ENCODE assay signal across 17 cellular contexts in the genomic region with DNA sequence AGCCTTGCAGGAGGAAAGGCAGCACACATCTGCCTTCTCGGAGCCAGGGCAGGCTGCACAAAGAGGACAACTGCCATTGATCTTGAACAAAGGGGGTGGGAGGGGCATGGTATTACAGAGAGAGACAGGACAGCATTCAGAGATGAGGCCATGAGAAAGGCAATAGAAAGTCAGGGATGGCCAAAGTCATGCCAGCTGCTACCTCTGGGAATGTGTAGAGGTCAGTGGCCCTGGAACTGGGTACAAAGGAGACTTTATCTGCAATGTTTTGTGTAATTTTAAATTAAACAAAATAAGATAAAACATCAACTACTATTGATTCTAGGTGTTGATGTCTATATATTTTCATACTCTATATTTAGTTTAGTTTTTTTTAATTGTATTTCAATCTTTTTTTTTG. TPM values are rescaled to one million over a fixed set of nuclear protein-coding genes. Genes with fewer than 3 reads are reported as not detected.
DNase-seq lines count a peak whose midpoint lies in the region; ATAC-seq and TF ChIP-seq lines count a peak whose summit lies in the region.
"Had no signal": no experiment of that assay in that cellular context is flagged by ENCODE, and none has a peak within 500 bp of the region (broad histone marks: within the 10 kb centered on the region; RNA-seq: fewer than 3 reads in every experiment).

No MANE protein-coding gene starts in this region.

- H4K8ac ChIP-seq in neuronal stem cell (ENCODE audit: low read depth, low read length), result no peak overlapping the region

- no peak overlapping the region for H3K4me3 Mint-ChIP-seq in GM23338

- no peak overlapping the region for H3K4ac ChIP-seq in neuronal stem cell (ENCODE audit: low read length)

- no peaks in the 10 kb centered on the region for H3K9me2 ChIP-seq in GM23338 (ENCODE audit: insufficient read depth)

- no peaks in the 10 kb centered on the region for H3F3A ChIP-seq in GM23338 (replicated peaks; ENCODE audit: low read depth)

- H3K4me2 ChIP-seq in GM23338 (no peak overlapping the region), neuronal stem cell (ENCODE audit: insufficient read depth, low read length, poor library complexity, severe bottlenecking) (no peak overlapping the region)
- H3K4me2 ChIP-seq: A549, BLaER1 had no signal

- no peaks in the 10 kb centered on the region; the same call in 2 of the 3 replicates for H3K9me3 Mint-ChIP-seq in GM23338

- H3K9me3 ChIP-seq in right lobe of liver (no peaks in the 10 kb centered on the region), neuronal stem cell (replicated peaks in 1 of 2; ENCODE audit: control insufficient read depth in 2 of 2, insufficient read depth in 1 of 2, low read depth in 1 of 2, low read length in 2 of 2) (no peaks in the 10 kb centered on the region)
- H3K9me3 ChIP-seq: A549, BLaER1, SJCRH30 had no signal

- H3K36me3 ChIP-seq in GM23338 (ENCODE audit: insufficient read depth) (no peaks in the 10 kb centered on the region), right lobe of liver (no peaks in the 10 kb centered on the region), neuronal stem cell (replicated peaks in 1 of 2; ENCODE audit: control insufficient read depth in 2 of 2, insufficient read depth in 2 of 2, low read length in 2 of 2) (no peaks in the 10 kb centered on the region)
- H3K36me3 ChIP-seq: BLaER1, SJCRH30 had no signal

- H3K27me3 ChIP-seq in GM23338 (ENCODE audit: insufficient read depth) (no peaks in the 10 kb centered on the region), right lobe of liver (no peaks in the 10 kb centered on the region), neuronal stem cell (ENCODE audit: control insufficient read depth in 3 of 3, insufficient read depth in 3 of 3, low read depth in 1 of 3, low read length in 3 of 3) (no peaks in the 10 kb centered on the region)
- H3K27me3 ChIP-seq: BLaER1, SJCRH30 had no signal

- H3K4me1 ChIP-seq in GM23338 (ENCODE audit: insufficient read depth) (peaks cover 40% of the 10 kb centered on the region), right lobe of liver (peaks cover 0 to 9% (median 0%) of the 10 kb centered on the region in 4 donors), neuronal stem cell (ENCODE audit: control insufficient read depth in 2 of 2, insufficient read depth in 1 of 2, low read depth in 1 of 2, low read length in 2 of 2) (peaks cover 8 to 22% of the 10 kb centered on the region in 2 donors)
- H3K4me1 ChIP-seq: A549, SJCRH30 had no signal

- peak overlapping the region; percentile 88 for H2AFZ ChIP-seq in GM23338
- peak overlapping the region; percentile 54 for H2AFZ ChIP-seq in neuronal stem cell (ENCODE audit: low read length)

- H3K27ac ChIP-seq in GM23338 (ENCODE audit: low read depth) (no peak overlapping the region), right lobe of liver (no peak overlapping the region), neuronal stem cell (replicated peaks; ENCODE audit: low read length) (no peak overlapping the region)
- H3K27ac ChIP-seq: A549, BLaER1, SJCRH30 had no signal

- 18% methylated on average over 1 of the region's 1 CpG for WGBS in right lobe of liver (ENCODE audit: insufficient coverage, low coverage, low lambda C conversion rate, missing lambda C conversion rate)
- no CpG with 5 or more reads among the region's 1 CpG for WGBS in neuronal stem cell (ENCODE audit: extremely low coverage in 2 of 2, insufficient read length in 2 of 2, insufficient replicate concordance in 1 of 2), 2 donors

- TF ChIP-seq CTCF in GM23338 (conservative IDR thresholded peaks at IDR 0.05; ENCODE audit: low read depth in 2 of 2), result no peak
- TF ChIP-seq CTCF in right lobe of liver (IDR thresholded peaks at IDR 0.05), result no peak

- intact Hi-C loops in right lobe of liver (cut with DNase I), result no loop called here

- H3K27me3 Mint-ChIP-seq in GM23338 (ENCODE audit: insufficient read depth, low read depth, poor library complexity), result no peaks in the 10 kb centered on the region

- H3K4me3 ChIP-seq in GM23338 (no peak overlapping the region), right lobe of liver (no peak overlapping the region), neuronal stem cell (ENCODE audit: low read length in 2 of 2) (no peak overlapping the region)
- H3K4me3 ChIP-seq: A549, BLaER1, K562, SJCRH30 had no signal

- H3K23ac ChIP-seq in neuronal stem cell (ENCODE audit: low read depth, low read length, poor library complexity), result no peak overlapping the region

- H2AK5ac ChIP-seq in neuronal stem cell (ENCODE audit: low read depth, low read length), result no peak overlapping the region

- no peaks in the 10 kb centered on the region for H3K79me1 ChIP-seq in neuronal stem cell (ENCODE audit: low read depth, low read length)

- H2BK120ac ChIP-seq in neuronal stem cell (ENCODE audit: low read depth, low read length), result no peak overlapping the region

- H3K27ac Mint-ChIP-seq in GM23338, result peak overlapping the region; percentile 62; the same call in 1 of the 2 replicates

- H3K18ac ChIP-seq in neuronal stem cell (ENCODE audit: low read length), result no peak overlapping the region

- TF ChIP-seq POLR2A in right lobe of liver (IDR thresholded peaks at IDR 0.05), result no peak

- H3K36me3 Mint-ChIP-seq in GM23338 (ENCODE audit: low read depth), result no peaks in the 10 kb centered on the region

- ATAC-seq in GM23338 (peak; percentile 33; the same call in 2 of the 3 replicates), right lobe of liver (peak; percentile 58 to 82 (median 68)), GM19328 (IDR thresholded peaks at IDR 0.05; ENCODE audit: unreplicated experiment) (no peak)
- ATAC-seq: K562 had no signal

- no peak overlapping the region for H2BK5ac ChIP-seq in neuronal stem cell (ENCODE audit: low read length)

- H4K20me1 ChIP-seq in GM23338 (replicated peaks; ENCODE audit: insufficient read depth), result no peaks in the 10 kb centered on the region
- H4K20me1 ChIP-seq: BLaER1 had no signal

- no peak overlapping the region for H2BK12ac ChIP-seq in neuronal stem cell (ENCODE audit: low read length)

- peaks cover 41% of the 10 kb centered on the region for H3K4me1 Mint-ChIP-seq in GM23338

- no peaks in the 10 kb centered on the region for H3K79me2 ChIP-seq in GM23338 (replicated peaks; ENCODE audit: insufficient read depth)

- no peak overlapping the region for H3K14ac ChIP-seq in neuronal stem cell (ENCODE audit: low read length)

- H4K91ac ChIP-seq in neuronal stem cell (ENCODE audit: low read depth, low read length, poor library complexity), result no peak overlapping the region

- H3K9ac ChIP-seq in neuronal stem cell (ENCODE audit: low read depth, low read length, poor library complexity), result no peak overlapping the region
- H3K9ac ChIP-seq: BLaER1 had no signal

- H2BK15ac ChIP-seq in neuronal stem cell (ENCODE audit: low read length), result no peak overlapping the region

- DNase-seq in GM23338 (ENCODE audit: low spot score) (no peak), NCI-H146 treated with DMSO at 0.1 percent for 48 hours (lab: John Stamatoyannopoulos, UW; ENCODE audit: unreplicated experiment) (peak; percentile 38), right lobe of liver (no peak), neuronal stem cell (ENCODE audit: low spot score) (peak; percentile 8), DMS 273 treated with DMSO at 0.1 percent for 48 hours (lab: John Stamatoyannopoulos, UW) (no peak)
- DNase-seq in activated CD8-positive, alpha-beta memory T cell treated with anti-CD3 and anti-CD28 coated beads, Interleukin-2, amount 50 U/mL, for 48 hours, result no peak
- DNase-seq: DMS79 treated with DMSO at 0.1 percent for 48 hours, H7, NCI-H1092 treated with DMSO at 0.1 percent for 48 hours, NCI-H1694 treated with DMSO at 0.1 percent for 48 hours, NCI-H2107, NCI-H524 had no signal

TF ChIP-seq in GM23338, 12 proteins besides CTCF, POLR2A, EP300 and RAD21:
- TF ChIP-seq, protein P1, sequence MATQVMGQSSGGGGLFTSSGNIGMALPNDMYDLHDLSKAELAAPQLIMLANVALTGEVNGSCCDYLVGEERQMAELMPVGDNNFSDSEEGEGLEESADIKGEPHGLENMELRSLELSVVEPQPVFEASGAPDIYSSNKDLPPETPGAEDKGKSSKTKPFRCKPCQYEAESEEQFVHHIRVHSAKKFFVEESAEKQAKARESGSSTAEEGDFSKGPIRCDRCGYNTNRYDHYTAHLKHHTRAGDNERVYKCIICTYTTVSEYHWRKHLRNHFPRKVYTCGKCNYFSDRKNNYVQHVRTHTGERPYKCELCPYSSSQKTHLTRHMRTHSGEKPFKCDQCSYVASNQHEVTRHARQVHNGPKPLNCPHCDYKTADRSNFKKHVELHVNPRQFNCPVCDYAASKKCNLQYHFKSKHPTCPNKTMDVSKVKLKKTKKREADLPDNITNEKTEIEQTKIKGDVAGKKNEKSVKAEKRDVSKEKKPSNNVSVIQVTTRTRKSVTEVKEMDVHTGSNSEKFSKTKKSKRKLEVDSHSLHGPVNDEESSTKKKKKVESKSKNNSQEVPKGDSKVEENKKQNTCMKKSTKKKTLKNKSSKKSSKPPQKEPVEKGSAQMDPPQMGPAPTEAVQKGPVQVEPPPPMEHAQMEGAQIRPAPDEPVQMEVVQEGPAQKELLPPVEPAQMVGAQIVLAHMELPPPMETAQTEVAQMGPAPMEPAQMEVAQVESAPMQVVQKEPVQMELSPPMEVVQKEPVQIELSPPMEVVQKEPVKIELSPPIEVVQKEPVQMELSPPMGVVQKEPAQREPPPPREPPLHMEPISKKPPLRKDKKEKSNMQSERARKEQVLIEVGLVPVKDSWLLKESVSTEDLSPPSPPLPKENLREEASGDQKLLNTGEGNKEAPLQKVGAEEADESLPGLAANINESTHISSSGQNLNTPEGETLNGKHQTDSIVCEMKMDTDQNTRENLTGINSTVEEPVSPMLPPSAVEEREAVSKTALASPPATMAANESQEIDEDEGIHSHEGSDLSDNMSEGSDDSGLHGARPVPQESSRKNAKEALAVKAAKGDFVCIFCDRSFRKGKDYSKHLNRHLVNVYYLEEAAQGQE (IDR thresholded peaks at IDR 0.05; ENCODE audit: unreplicated experiment), result no peak
- TF ChIP-seq, protein P2, sequence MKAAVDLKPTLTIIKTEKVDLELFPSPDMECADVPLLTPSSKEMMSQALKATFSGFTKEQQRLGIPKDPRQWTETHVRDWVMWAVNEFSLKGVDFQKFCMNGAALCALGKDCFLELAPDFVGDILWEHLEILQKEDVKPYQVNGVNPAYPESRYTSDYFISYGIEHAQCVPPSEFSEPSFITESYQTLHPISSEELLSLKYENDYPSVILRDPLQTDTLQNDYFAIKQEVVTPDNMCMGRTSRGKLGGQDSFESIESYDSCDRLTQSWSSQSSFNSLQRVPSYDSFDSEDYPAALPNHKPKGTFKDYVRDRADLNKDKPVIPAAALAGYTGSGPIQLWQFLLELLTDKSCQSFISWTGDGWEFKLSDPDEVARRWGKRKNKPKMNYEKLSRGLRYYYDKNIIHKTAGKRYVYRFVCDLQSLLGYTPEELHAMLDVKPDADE (IDR thresholded peaks at IDR 0.05), result no peak
- TF ChIP-seq EZH2 (IDR thresholded peaks at IDR 0.05; ENCODE audit: low read depth, unreplicated experiment) (no peak), POLR2AphosphoS5 (IDR thresholded peaks at IDR 0.05; ENCODE audit: low read depth) (no peak)

RNA-seq across cellular contexts. Expression of gene WDR36, which starts 43.3 kb away (rescaled TPM):
- 56.8 and 61.1 TPM in 2 replicates for total RNA-seq in GM23338 (2014; rRNA removed; shearing (Covaris generic))
- polyA plus RNA-seq in GM23338 (2016; fragmentation: Nextera tagmentation; extraction: Ambion mirVana), result 14.3 and 18.5 TPM in 2 replicates
- 10 to 100 TPM; 12.7 to 17.5 (median 16.5) TPM for total RNA-seq in right lobe of liver
- 12.6 TPM for polyA plus RNA-seq in neuronal stem cell (2013, experiment 1 of 2)
- polyA plus RNA-seq in neuronal stem cell (2013, experiment 2 of 2), result 13.5 TPM

Comparison
In these comparisons a context has a peak if more than half of its experiments do, and no peak if none do; other contexts are left out.
1. DNase-seq: peak in NCI-H146 treated with DMSO at 0.1 percent for 48 hours (single experiment) and neuronal stem cell (single experiment); none in GM23338 (single experiment), right lobe of liver (0 of 3), DMS 273 treated with DMSO at 0.1 percent for 48 hours (single experiment) and activated CD8-positive, alpha-beta memory T cell treated with anti-CD3 and anti-CD28 coated beads, Interleukin-2, amount 50 U/mL, for 48 hours (single experiment).